In genomic region chr13:30346159-30346788, GRCh38 we compare ENCODE assay signal across 8 cellular contexts. TPM values are rescaled to one million over a fixed set of nuclear protein-coding genes. Genes with fewer than 3 reads are reported as not detected.
DNase-seq lines count a peak whose midpoint lies in the region; ATAC-seq lines count a peak whose summit lies in the region.

No MANE protein-coding gene starts in this region.

- ATAC-seq in GM19455 (IDR thresholded peaks at IDR 0.05; ENCODE audit: unreplicated experiment): peak; percentile 57

- in situ Hi-C loops in ACHN (cut with HindIII; ENCODE audit: low pct_ligation_motif_present, low pct_unique_long_range_greater_than_20kb, low sequenced_read_pairs): no loop called here

- H2BK15ac ChIP-seq in neuronal stem cell (ENCODE audit: low read length): no peak overlapping the region

- no peak overlapping the region for H3K4me3 ChIP-seq in neuronal stem cell (ENCODE audit: low read length in 2 of 2)

- H3K27me3 ChIP-seq in neuronal stem cell (ENCODE audit: control insufficient read depth in 3 of 3, insufficient read depth in 3 of 3, low read depth in 1 of 3, low read length in 3 of 3): no peaks in the 10 kb centered on the region

- H2BK12ac ChIP-seq in neuronal stem cell (ENCODE audit: low read length): no peak overlapping the region

- H3K14ac ChIP-seq in neuronal stem cell (ENCODE audit: low read length): no peak overlapping the region

- H2AFZ ChIP-seq in neuronal stem cell (ENCODE audit: low read length): no peak overlapping the region

- no peak overlapping the region for H2BK120ac ChIP-seq in neuronal stem cell (ENCODE audit: low read depth, low read length)

- no peak overlapping the region for H3K4ac ChIP-seq in neuronal stem cell (ENCODE audit: low read length)

- H2AK5ac ChIP-seq in neuronal stem cell (ENCODE audit: low read depth, low read length): no peak overlapping the region

- H3K79me1 ChIP-seq in neuronal stem cell (ENCODE audit: low read depth, low read length): no peaks in the 10 kb centered on the region

- DNase-seq in NOMO-1 treated with DMSO at 0.1 percent for 48 hours (lab: John Stamatoyannopoulos, UW; ENCODE audit: unreplicated experiment) (peak; percentile 32), NCI-H2081 (lab: John Stamatoyannopoulos, UW) (no peak), NCI-H1048 (lab: John Stamatoyannopoulos, UW) (no peak), neuronal stem cell (ENCODE audit: low spot score) (no peak), ACHN (no peak)
- DNase-seq in activated naive CD4-positive, alpha-beta T cell treated with anti-CD3 and anti-CD28 coated beads, Interleukin-2, amount 50 U/mL, for 16 hours: peak; percentile 26
- peak; percentile 19 to 20 for DNase-seq in stimulated activated CD8-positive, alpha-beta memory T cell treated with anti-CD3 and anti-CD28 coated beads, Interleukin-2, amount 100 ng/mL, for 1 hour (ENCODE audit: low read depth in 2 of 2)

- H3K27ac ChIP-seq in neuronal stem cell (replicated peaks; ENCODE audit: low read length): no peak overlapping the region

- H3K9ac ChIP-seq in neuronal stem cell (ENCODE audit: low read depth, low read length, poor library complexity): no peak overlapping the region

- H3K4me1 ChIP-seq in neuronal stem cell (ENCODE audit: control insufficient read depth in 2 of 2, insufficient read depth in 1 of 2, low read depth in 1 of 2, low read length in 2 of 2): no peaks in the 10 kb centered on the region

- no peak overlapping the region for H4K91ac ChIP-seq in neuronal stem cell (ENCODE audit: low read depth, low read length, poor library complexity)

- H3K9me3 ChIP-seq in neuronal stem cell (replicated peaks in 1 of 2; ENCODE audit: control insufficient read depth in 2 of 2, insufficient read depth in 1 of 2, low read depth in 1 of 2, low read length in 2 of 2): no peaks in the 10 kb centered on the region

- no peak overlapping the region for H4K8ac ChIP-seq in neuronal stem cell (ENCODE audit: low read depth, low read length)

- H3K18ac ChIP-seq in neuronal stem cell (ENCODE audit: low read length): no peak overlapping the region

- H3K36me3 ChIP-seq in neuronal stem cell (replicated peaks in 1 of 2; ENCODE audit: control insufficient read depth in 2 of 2, insufficient read depth in 2 of 2, low read length in 2 of 2): no peaks in the 10 kb centered on the region

- no peak overlapping the region for H2BK5ac ChIP-seq in neuronal stem cell (ENCODE audit: low read length)

- H3K23ac ChIP-seq in neuronal stem cell (ENCODE audit: low read depth, low read length, poor library complexity): no peak overlapping the region

- no peak overlapping the region for H3K4me2 ChIP-seq in neuronal stem cell (ENCODE audit: insufficient read depth, low read length, poor library complexity, severe bottlenecking)

- no CpG with 5 or more reads among the region's 5 CpGs for WGBS in neuronal stem cell (ENCODE audit: extremely low coverage in 2 of 2, insufficient read length in 2 of 2, insufficient replicate concordance in 1 of 2), 2 donors

RNA-seq across cellular contexts. Expression of gene KATNAL1, which starts 38.9 kb away (rescaled TPM):
- 5.1 TPM for polyA plus RNA-seq in neuronal stem cell (2013, experiment 1 of 2)
- polyA plus RNA-seq in neuronal stem cell (2013, experiment 2 of 2): 5.1 TPM

Comparison
In these comparisons a context has a peak if more than half of its experiments do, and no peak if none do; other contexts are left out.
1. DNase-seq: peak in NOMO-1 treated with DMSO at 0.1 percent for 48 hours (single experiment), activated naive CD4-positive, alpha-beta T cell treated with anti-CD3 and anti-CD28 coated beads, Interleukin-2, amount 50 U/mL, for 16 hours (single experiment) and stimulated activated CD8-positive, alpha-beta memory T cell treated with anti-CD3 and anti-CD28 coated beads, Interleukin-2, amount 100 ng/mL, for 1 hour (2 of 2); none in NCI-H2081 (0 of 2), NCI-H1048 (single experiment), neuronal stem cell (single experiment) and ACHN (single experiment).